Comparison of ENCODE assay signal across 10 cellular contexts in genomic region chr1:208177656-208178055, GRCh38.
DNase-seq lines count a peak whose midpoint lies in the region; ATAC-seq and TF ChIP-seq lines count a peak whose summit lies in the region.
"Had no signal": no experiment of that assay in that cellular context is flagged by ENCODE, and none has a peak within 500 bp of the region (broad histone marks: within the 10 kb centered on the region; RNA-seq: fewer than 3 reads in every experiment).

No MANE protein-coding gene starts in this region.

- peaks cover 0 to 2% of the 10 kb centered on the region in 2 donors for H3K36me3 ChIP-seq in lung (ENCODE audit: control insufficient read depth in 2 of 2, insufficient read depth in 2 of 2, low read length in 2 of 2)
- H3K36me3 ChIP-seq in heart right ventricle, result no peaks in the 10 kb centered on the region

- WGBS in lung, 2 donors, result 42 to 56% methylated on average over 3 of the region's 3 CpGs
- WGBS in heart right ventricle, 2 donors, result 58 to 64% methylated on average over 3 of the region's 3 CpGs

- H3K4me3 Mint-ChIP-seq in natural killer cell, result no peak overlapping the region
- H3K4me3 Mint-ChIP-seq: activated T-helper 17 cell treated with anti-CD3 and anti-CD28 coated beads, Interleukin-2, amount 50 U/mL, for 72 hours had no signal

- H3K4me3 ChIP-seq in lung (no peak overlapping the region), heart right ventricle (no peak overlapping the region)
- H3K4me3 ChIP-seq: SJSA1 had no signal

- peaks cover under 1 to 9% of the 10 kb centered on the region in 2 donors for H3K27me3 Mint-ChIP-seq in natural killer cell (ENCODE audit: low read depth in 2 of 2)

- H3K27me3 ChIP-seq in lung (ENCODE audit: control insufficient read depth, insufficient read depth) (no peaks in the 10 kb centered on the region), heart right ventricle (no peaks in the 10 kb centered on the region)
- H3K27me3 ChIP-seq: SJSA1 had no signal

- H3K36me3 Mint-ChIP-seq in natural killer cell, result no peaks in the 10 kb centered on the region

- peak; percentile 83 for DNase-seq in NCI-H69 (lab: John Stamatoyannopoulos, UW)
- DNase-seq in lung (ENCODE audit: low spot score), result peak; percentile 54
- DNase-seq in activated CD4-positive, alpha-beta T cell treated with anti-CD3 and anti-CD28 coated beads for 1 hour, result no peak
- DNase-seq in heart right ventricle, result no peak
- no peak for DNase-seq in natural killer cell
- DNase-seq in posterior vena cava (ENCODE audit: low spot score), result no peak

- intact Hi-C loops in heart right ventricle (cut with DNase I), result loop anchor here in 1 of 10 donors (2.0 kb wide), 1 partner anchor 19 kb away; no protein-coding TSS in a partner anchor
- intact Hi-C loops in natural killer cell (cut with micrococcal nuclease), result no loop called here
- intact Hi-C loops in posterior vena cava (cut with DNase I), result no loop called here

- no peaks in the 10 kb centered on the region for H3K9me3 Mint-ChIP-seq in natural killer cell
- H3K9me3 Mint-ChIP-seq: activated T-helper 17 cell treated with anti-CD3 and anti-CD28 coated beads, Interleukin-2, amount 50 U/mL, for 72 hours had no signal

- H3K4me1 Mint-ChIP-seq in natural killer cell, result no peaks in the 10 kb centered on the region
- H3K4me1 Mint-ChIP-seq: activated T-helper 17 cell treated with anti-CD3 and anti-CD28 coated beads, Interleukin-2, amount 50 U/mL, for 72 hours had no signal

- H3K4me1 ChIP-seq in lung (ENCODE audit: control insufficient read depth in 2 of 2, insufficient read depth in 2 of 2, low read length in 2 of 2) (peaks cover 18 to 36% of the 10 kb centered on the region in 2 donors), heart right ventricle (peaks cover 26 to 84% (median 56%) of the 10 kb centered on the region in 9 donors)

- H3K9me3 ChIP-seq in lung (ENCODE audit: control insufficient read depth in 2 of 2, insufficient read depth in 1 of 2, low read length in 1 of 2) (no peaks in the 10 kb centered on the region), heart right ventricle (no peaks in the 10 kb centered on the region)
- H3K9me3 ChIP-seq: SJSA1 had no signal

- TF ChIP-seq CTCF in lung (IDR thresholded peaks at IDR 0.05; ENCODE audit: control extremely low read depth, extremely low read depth) (no peak), heart right ventricle (IDR thresholded peaks at IDR 0.05) (no peak), natural killer cell (IDR thresholded peaks at IDR 0.05) (no peak)

- H3K27ac Mint-ChIP-seq in natural killer cell, result no peak overlapping the region
- H3K27ac Mint-ChIP-seq: activated T-helper 17 cell treated with anti-CD3 and anti-CD28 coated beads, Interleukin-2, amount 50 U/mL, for 72 hours had no signal

- ATAC-seq in GM18909 (IDR thresholded peaks at IDR 0.05; ENCODE audit: poor library complexity, unreplicated experiment) (peak; percentile 48), HG02885 (IDR thresholded peaks at IDR 0.05; ENCODE audit: poor library complexity, unreplicated experiment) (peak; percentile 83), lung (ENCODE audit: insufficient read depth, low FRiP score) (peak; percentile 34), heart right ventricle (no peak), natural killer cell (no peak)
- ATAC-seq: activated T-helper 17 cell treated with anti-CD3 and anti-CD28 coated beads, Interleukin-2, amount 50 U/mL, for 72 hours had no signal

- H3K27ac ChIP-seq in lung (ENCODE audit: low read depth in 1 of 2, low read length in 1 of 2), result peak overlapping the region in 1 of 2 donors; percentile 48
- H3K27ac ChIP-seq in heart right ventricle, result no peak overlapping the region
- H3K27ac ChIP-seq: SJSA1 had no signal

Comparison
In these comparisons a context has a peak if more than half of its experiments do, and no peak if none do; other contexts are left out.
1. ATAC-seq: peak in GM18909 (single experiment), HG02885 (single experiment) and lung (single experiment); none in heart right ventricle (0 of 8) and natural killer cell (0 of 3).
2. DNase-seq: peak in NCI-H69 (single experiment) and lung (single experiment); none in activated CD4-positive, alpha-beta T cell treated with anti-CD3 and anti-CD28 coated beads for 1 hour (single experiment), heart right ventricle (0 of 2), natural killer cell (single experiment) and posterior vena cava (single experiment).